Comparison of ENCODE assay signal across 16 cellular contexts in the genomic region with DNA sequence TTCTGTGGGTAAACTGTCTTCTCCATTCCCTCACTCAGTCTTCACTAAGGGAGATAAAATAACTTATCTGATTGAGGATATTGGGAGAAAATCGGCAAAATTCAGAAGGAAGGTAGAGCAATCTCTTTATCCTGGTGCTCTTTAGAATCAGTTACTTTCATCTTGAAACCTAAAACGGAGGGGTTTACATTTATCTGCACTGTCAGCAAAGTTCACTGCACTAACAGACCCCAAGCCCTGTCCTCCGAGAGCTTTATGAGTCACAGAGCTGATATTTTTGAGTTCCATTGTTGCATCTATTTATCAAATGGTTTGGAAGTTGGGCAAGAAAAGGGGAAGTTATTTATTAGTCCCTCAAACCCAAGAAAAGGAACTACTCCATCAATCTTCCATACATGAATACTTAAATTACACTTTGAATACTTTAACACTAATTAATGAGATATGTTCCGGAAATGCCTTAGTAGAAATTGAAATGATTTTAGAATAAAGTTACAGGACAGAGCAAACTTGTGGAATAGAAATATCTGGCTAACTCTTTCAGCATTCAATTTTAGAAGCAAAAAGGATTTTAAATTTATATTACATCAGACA. TPM values are rescaled to one million over a fixed set of nuclear protein-coding genes. Genes with fewer than 3 reads are reported as not detected.
DNase-seq lines count a peak whose midpoint lies in the region; FAIRE-seq and TF ChIP-seq lines count a peak whose summit lies in the region.
"Had no signal": no experiment of that assay in that cellular context is flagged by ENCODE, and none has a peak within 500 bp of the region (broad histone marks: within the 10 kb centered on the region; RNA-seq: fewer than 3 reads in every experiment).

No MANE protein-coding gene starts in this region.

- no peak overlapping the region for H2AFZ ChIP-seq in H1 (ENCODE audit: low read length)

- in situ Hi-C loops in KBM-7 (cut with MboI; ENCODE audit: low pct_unique_long_range_greater_than_20kb, low sequenced_read_pairs), result no loop called here

- no peaks in the 10 kb centered on the region for H3K23me2 ChIP-seq in H1 (ENCODE audit: low read depth, low read length)

- no peak overlapping the region for H2BK120ac ChIP-seq in H1 (replicated peaks; ENCODE audit: low read depth, low read length)

- POLR2A ChIA-PET in A673 (lab: Charles Lee; ENCODE audit: low non-redundant PET) (no interaction called here), H1 (lab: Charles Lee; ENCODE audit: partially characterized antibody) (interaction anchor here (0.7 kb wide), 1 partner anchor 74 kb away, joined by 3 read pairs; no protein-coding TSS in a partner anchor), Caco-2 (lab: Charles Lee) (no interaction called here)
- POLR2A ChIA-PET in CD4-positive, alpha-beta memory T cell (lab: Charles Lee; ENCODE audit: partially characterized antibody), result no interaction called here

- H3K4me1 ChIP-seq in A673 (ENCODE audit: insufficient read depth, low read length, poor library complexity, severe bottlenecking), result peaks cover 54% of the 10 kb centered on the region
- no peaks in the 10 kb centered on the region; a peak in 1 of 7 replicates for H3K4me1 ChIP-seq in H1 (replicated peaks in 1 of 4; ENCODE audit: control insufficient read depth in 3 of 4, insufficient read depth in 4 of 4, low read length in 3 of 4)
- H3K4me1 ChIP-seq in thyroid gland, result no peaks in the 10 kb centered on the region
- peaks cover 23% of the 10 kb centered on the region for H3K4me1 ChIP-seq in SJCRH30
- H3K4me1 ChIP-seq in Caco-2, result no peaks in the 10 kb centered on the region
- no peaks in the 10 kb centered on the region for H3K4me1 ChIP-seq in CD4-positive, alpha-beta memory T cell (ENCODE audit: insufficient read depth, low read length)
- H3K4me1 ChIP-seq: HAP-1 had no signal

- H3K14ac ChIP-seq in H1 (ENCODE audit: insufficient read length), result no peak overlapping the region

- H4K91ac ChIP-seq in H1 (replicated peaks; ENCODE audit: insufficient read length, low read length), result no peak overlapping the region

- H3K56ac ChIP-seq in H1 (replicated peaks; ENCODE audit: insufficient read length, low read depth, low read length), result no peak overlapping the region

- H4K20me1 ChIP-seq in H1 (replicated peaks in 1 of 2; ENCODE audit: control insufficient read depth in 1 of 2, insufficient read depth in 2 of 2, low read length in 2 of 2), result no peaks in the 10 kb centered on the region

- FAIRE-seq in H1 (lab: Jason Lieb, UNC), result no peak

- no peak overlapping the region for H2BK20ac ChIP-seq in H1 (ENCODE audit: low read length)

- H3K4ac ChIP-seq in H1 (replicated peaks; ENCODE audit: insufficient read length, low read depth, low read length), result no peak overlapping the region

- WGBS in H1 (ENCODE audit: extremely low coverage in 1 of 2, insufficient coverage in 1 of 2, insufficient read length in 1 of 2, insufficient replicate concordance in 2 of 2, low coverage in 1 of 2, low lambda C conversion rate in 2 of 2, missing lambda C conversion rate in 1 of 2), 2 experiments, result 90% methylated on average over 4 of the region's 4 CpGs; no CpG with 5 or more reads in 1 of the 2 experiments
- WGBS in thyroid gland, 2 donors, result 72% methylated on average over 4 of the region's 4 CpGs

- intact Hi-C loops in A673 (cut with micrococcal nuclease; ENCODE audit: unreplicated experiment), result loop anchor here (1.0 to 5.0 kb wide), 3 partner anchors 30 to 170 kb away; no protein-coding TSS in a partner anchor
- intact Hi-C loops in thyroid gland (cut with DNase I), result no loop called here
- intact Hi-C loops in Caco-2 (cut with micrococcal nuclease; ENCODE audit: unreplicated experiment), result no loop called here
- intact Hi-C loops in CD4-positive, alpha-beta memory T cell (cut with micrococcal nuclease), result no loop called here

- no TSS peak for BruUV-seq in A673 (replicated peaks; lab: Mats Ljungman, UMichigan)
- BruUV-seq in Caco-2 (replicated peaks; lab: Mats Ljungman, UMichigan), result no TSS peak

- H3K9ac ChIP-seq in H1 (replicated peaks in 1 of 4; ENCODE audit: extremely low read depth in 1 of 4, low read depth in 3 of 4, low read length in 3 of 4), result no peak overlapping the region

- no peaks in the 10 kb centered on the region for H3K27me3 ChIP-seq in A673 (replicated peaks; ENCODE audit: insufficient read depth, low read depth, low read length, poor library complexity)
- H3K27me3 ChIP-seq in H1 (replicated peaks in 1 of 4; ENCODE audit: control insufficient read depth in 3 of 4, extremely low read depth in 1 of 4, insufficient read depth in 3 of 4, low read length in 3 of 4), result no peaks in the 10 kb centered on the region; a peak in 1 of 7 replicates
- no peaks in the 10 kb centered on the region for H3K27me3 ChIP-seq in thyroid gland
- no peaks in the 10 kb centered on the region for H3K27me3 ChIP-seq in SJCRH30
- H3K27me3 ChIP-seq in Caco-2 (replicated peaks; ENCODE audit: control insufficient read depth, insufficient read depth, low read length), result no peaks in the 10 kb centered on the region
- H3K27me3 ChIP-seq in CD4-positive, alpha-beta memory T cell (ENCODE audit: insufficient read depth, low read length), result no peaks in the 10 kb centered on the region

- no peak for TF ChIP-seq CTCF in A673 (conservative IDR thresholded peaks at IDR 0.05; ENCODE audit: low read depth, low read length)
- no peak for TF ChIP-seq CTCF in H1 (IDR thresholded peaks at IDR 0.05; ENCODE audit: control extremely low read depth in 1 of 3, insufficient read depth in 1 of 3, low read depth in 1 of 3, low read length in 3 of 3)
- TF ChIP-seq CTCF in thyroid gland (IDR thresholded peaks at IDR 0.05), result no peak
- TF ChIP-seq CTCF in Caco-2 (IDR thresholded peaks at IDR 0.05; ENCODE audit: insufficient read depth in 1 of 2, low read depth in 1 of 2, low read length in 1 of 2, severe bottlenecking in 1 of 2, unreplicated experiment in 1 of 2), result no peak

- peaks cover 5% of the 10 kb centered on the region for H3K9me3 Mint-ChIP-seq in Caco-2 (ENCODE audit: unreplicated experiment)
- peaks cover 0 to 12% (median 5%) of the 10 kb centered on the region in 8 donors for H3K9me3 Mint-ChIP-seq in CD4-positive, alpha-beta memory T cell

- no peak overlapping the region for H3K4me2 ChIP-seq in H1 (ENCODE audit: insufficient read depth in 1 of 2, low read depth in 2 of 2, low read length in 2 of 2)

- no peak overlapping the region for H3K4me3 Mint-ChIP-seq in Caco-2 (ENCODE audit: unreplicated experiment)
- H3K4me3 Mint-ChIP-seq in CD4-positive, alpha-beta memory T cell, result no peak overlapping the region
- H3K4me3 Mint-ChIP-seq: CD8-positive, alpha-beta memory T cell; T-cell had no signal

- H3K4me1 Mint-ChIP-seq in Caco-2 (ENCODE audit: low read depth, unreplicated experiment), result no peaks in the 10 kb centered on the region
- no peaks in the 10 kb centered on the region for H3K4me1 Mint-ChIP-seq in CD4-positive, alpha-beta memory T cell
- H3K4me1 Mint-ChIP-seq: CD8-positive, alpha-beta memory T cell; T-cell had no signal

- no peak for TF ChIP-seq EP300 in H1 (IDR thresholded peaks at IDR 0.05; ENCODE audit: borderline replicate concordance in 1 of 2, low read depth in 2 of 2, low read length in 2 of 2)

- H4K5ac ChIP-seq in H1 (ENCODE audit: insufficient read length, low read depth, low read length), result no peak overlapping the region

- H3K27me3 Mint-ChIP-seq in Caco-2 (ENCODE audit: insufficient read depth, unreplicated experiment), result peaks cover 13% of the 10 kb centered on the region
- peaks cover 3 to 6% of the 10 kb centered on the region in 2 donors for H3K27me3 Mint-ChIP-seq in CD4-positive, alpha-beta memory T cell

- no peaks in the 10 kb centered on the region for H3K36me3 Mint-ChIP-seq in Caco-2 (ENCODE audit: insufficient read depth, unreplicated experiment)
- no peaks in the 10 kb centered on the region for H3K36me3 Mint-ChIP-seq in CD4-positive, alpha-beta memory T cell
- H3K36me3 Mint-ChIP-seq: CD8-positive, alpha-beta memory T cell; T-cell had no signal

- DNase-seq in A673 (ENCODE audit: low spot score) (peak; percentile 93), KBM-7 (peak; percentile 16), OCI-M1 (lab: John Stamatoyannopoulos, UW) (peak; percentile 27), H1 (ENCODE audit: low read depth in 1 of 2, low spot score in 2 of 2) (no peak), thyroid gland (no peak), SJCRH30 (no peak), Caco-2 (no peak)
- DNase-seq in CD4-positive, alpha-beta memory T cell, result no peak
- DNase-seq: CD8-positive, alpha-beta memory T cell; NCI-H1092; NCI-H2107; NCI-H345; NCI-H69; T-cell had no signal

- H2BK5ac ChIP-seq in H1 (ENCODE audit: low read depth, low read length), result no peak overlapping the region

- H3K79me1 ChIP-seq in H1 (ENCODE audit: low read depth, low read length), result no peaks in the 10 kb centered on the region

- H4K8ac ChIP-seq in H1 (ENCODE audit: extremely low read depth, insufficient read depth, low read length), result no peak overlapping the region

- H3K18ac ChIP-seq in H1 (ENCODE audit: extremely low read depth, low read length), result no peak overlapping the region

- no peak for TF ChIP-seq POLR2A in H1 (IDR thresholded peaks at IDR 0.05; ENCODE audit: control extremely low read depth in 1 of 2, low read depth in 2 of 2, low read length in 2 of 2)
- no peak for TF ChIP-seq POLR2A in thyroid gland (IDR thresholded peaks at IDR 0.05)

- CTCF ChIA-PET in A673 (lab: Charles Lee), result interaction anchor here (1.3 kb wide), 1 partner anchor 34 kb away, joined by 3 read pairs; no protein-coding TSS in a partner anchor
- CTCF ChIA-PET in H1 (lab: Charles Lee; ENCODE audit: partially characterized antibody), result interaction anchor here (1.0 to 1.7 kb wide), 2 partner anchors 48 to 55 kb away, joined by 3 to 7 read pairs; no protein-coding TSS in a partner anchor
- CTCF ChIA-PET in Caco-2 (lab: Charles Lee), result no interaction called here
- CTCF ChIA-PET in CD4-positive, alpha-beta memory T cell (lab: Charles Lee; ENCODE audit: partially characterized antibody), result no interaction called here

- H3K36me3 ChIP-seq in A673 (ENCODE audit: insufficient read depth, low read length, poor library complexity, severe bottlenecking), result no peaks in the 10 kb centered on the region
- H3K36me3 ChIP-seq in H1 (ENCODE audit: control insufficient read depth in 2 of 4, insufficient read depth in 4 of 4, low read length in 3 of 4), result no peaks in the 10 kb centered on the region
- H3K36me3 ChIP-seq in thyroid gland, result no peaks in the 10 kb centered on the region
- no peaks in the 10 kb centered on the region for H3K36me3 ChIP-seq in SJCRH30
- no peaks in the 10 kb centered on the region for H3K36me3 ChIP-seq in Caco-2 (ENCODE audit: control insufficient read depth, insufficient read depth, low read length)
- H3K36me3 ChIP-seq in CD4-positive, alpha-beta memory T cell (ENCODE audit: insufficient read depth, low read length), result no peaks in the 10 kb centered on the region
- H3K36me3 ChIP-seq: HAP-1, SJSA1 had no signal

- H2AK5ac ChIP-seq in H1 (ENCODE audit: low read depth, low read length), result no peak overlapping the region

- no peak overlapping the region for H3K23ac ChIP-seq in H1 (ENCODE audit: insufficient read length)

- H3K27ac Mint-ChIP-seq in Caco-2 (ENCODE audit: unreplicated experiment), result no peak overlapping the region
- no peak overlapping the region for H3K27ac Mint-ChIP-seq in CD4-positive, alpha-beta memory T cell
- H3K27ac Mint-ChIP-seq: CD8-positive, alpha-beta memory T cell; T-cell had no signal

- no peaks in the 10 kb centered on the region for H3K9me3 ChIP-seq in A673 (ENCODE audit: low read depth, low read length, poor library complexity, severe bottlenecking)
- peaks cover 0 to 3% of the 10 kb centered on the region in 2 experiments; a peak in 1 of 4 replicates for H3K9me3 ChIP-seq in H1 (ENCODE audit: insufficient read depth in 2 of 2, low read depth in 1 of 2, low read length in 1 of 2)
- H3K9me3 ChIP-seq in thyroid gland, result no peaks in the 10 kb centered on the region
- H3K9me3 ChIP-seq in SJCRH30 (replicated peaks), result peaks cover under 1% of the 10 kb centered on the region; the same call in 1 of the 2 replicates
- H3K9me3 ChIP-seq in Caco-2, result no peaks in the 10 kb centered on the region
- H3K9me3 ChIP-seq in CD4-positive, alpha-beta memory T cell (ENCODE audit: control insufficient read depth in 1 of 2, low read length in 2 of 2), result no peaks in the 10 kb centered on the region
- H3K9me3 ChIP-seq: HAP-1, SJSA1 had no signal

- no peaks in the 10 kb centered on the region for H3K79me2 ChIP-seq in H1 (ENCODE audit: control insufficient read depth in 1 of 2, insufficient read depth in 2 of 2, low read length in 2 of 2)

- no peak overlapping the region for H2BK12ac ChIP-seq in H1 (ENCODE audit: low read depth, low read length)

- H3K27ac ChIP-seq in A673 (ENCODE audit: low read depth, low read length, poor library complexity, severe bottlenecking), result peak overlapping the region; percentile 14
- no peak overlapping the region for H3K27ac ChIP-seq in H1 (ENCODE audit: low read depth, low read length)
- H3K27ac ChIP-seq in thyroid gland, result no peak overlapping the region
- H3K27ac ChIP-seq in SJCRH30, result no peak overlapping the region
- H3K27ac ChIP-seq in CD4-positive, alpha-beta memory T cell (ENCODE audit: low read depth, low read length), result no peak overlapping the region
- H3K27ac ChIP-seq: SJSA1 had no signal

- TF ChIP-seq RAD21 in H1 (IDR thresholded peaks at IDR 0.05 in 1 of 2, conservative IDR thresholded peaks at IDR 0.05 in 1 of 2; ENCODE audit: low read depth in 2 of 2, low read length in 2 of 2), result no peak

- no peak overlapping the region for H3K4me3 ChIP-seq in A673 (ENCODE audit: low read depth, low read length, poor library complexity, severe bottlenecking)
- H3K4me3 ChIP-seq in H1 (ENCODE audit: extremely low read depth in 1 of 4, insufficient read depth in 2 of 4, low read depth in 3 of 4, low read length in 4 of 4), result no peak overlapping the region
- H3K4me3 ChIP-seq in thyroid gland (replicated peaks in 1 of 3), result no peak overlapping the region
- no peak overlapping the region for H3K4me3 ChIP-seq in SJCRH30
- no peak overlapping the region for H3K4me3 ChIP-seq in Caco-2 (ENCODE audit: low read depth, low read length)
- H3K4me3 ChIP-seq in CD4-positive, alpha-beta memory T cell (ENCODE audit: low read length in 2 of 2), result no peak overlapping the region
- H3K4me3 ChIP-seq: HAP-1, SJSA1 had no signal

- H2BK15ac ChIP-seq in H1 (ENCODE audit: low read length), result no peak overlapping the region

RNA-seq across cellular contexts. Expression of a gene that starts 55.5 kb away (rescaled TPM):
- total RNA-seq in A673 (2021), result 0.07 and 0.13 TPM in 2 replicates
- 67.6 and 73.2 TPM in 2 replicates for total RNA-seq in H1 (2021; fragmentation: NEBNext Ultra II Directional; extraction: Animal tissue kit (Norgen Biotek cat#: 25700))
- polyA plus RNA-seq in H1 (2011; rRNA removed), result 11.9 and 15.8 TPM in 2 replicates
- polyA plus RNA-seq in H1 (2011; cell fraction: cytosol; rRNA removed), result 13.2 TPM
- polyA plus RNA-seq in H1 (2011; cell fraction: nucleus; rRNA removed), result 15.7 TPM
- 29.8 to 38.1 TPM (median 37.1 TPM) in 4 replicates for polyA plus RNA-seq in H1 (2012, experiment 1 of 2)
- 15.5 TPM for polyA plus RNA-seq in H1 (2012, experiment 2 of 2)
- 190 TPM for polyA plus RNA-seq in H1 (2013, experiment 1 of 2)
- 167 TPM for polyA plus RNA-seq in H1 (2013, experiment 2 of 2)
- polyA minus RNA-seq in H1 (2011; rRNA and poly(A)+ RNA removed), result 19.4 and 27.8 TPM in 2 replicates
- 10.9 TPM for polyA minus RNA-seq in H1 (2011; cell fraction: cytosol; rRNA and poly(A)+ RNA removed)
- 24.3 TPM for polyA minus RNA-seq in H1 (2011; cell fraction: nucleus; rRNA and poly(A)+ RNA removed)
- total RNA-seq in thyroid gland, result 100 to 1,000 TPM in 1 of 4 donors, 10 to 100 TPM in 3; 29.3 to 109 (median 60.3) TPM
- 0.12 and 0.15 TPM in 2 replicates for total RNA-seq in SJCRH30 (2014; rRNA removed; shearing (Covaris generic))
- total RNA-seq in Caco-2 (2022), result 19.2 and 21.7 TPM in 2 replicates
- not detected for total RNA-seq in CD4-positive, alpha-beta memory T cell
- not detected for polyA plus RNA-seq in CD4-positive, alpha-beta memory T cell
- total RNA-seq: SJSA1 had no signal
- polyA plus RNA-seq: CD8-positive, alpha-beta memory T cell had no signal

Comparison
In these comparisons a context has a peak if more than half of its experiments do, and no peak if none do; other contexts are left out.
1. DNase-seq: peak in A673 (single experiment), KBM-7 (single experiment) and OCI-M1 (single experiment); none in H1 (0 of 2), thyroid gland (0 of 2), SJCRH30 (0 of 2), Caco-2 (0 of 2) and CD4-positive, alpha-beta memory T cell (0 of 5).
2. RNA of a gene that starts 55.5 kb away (total RNA-seq): 29.3 to 109 TPM in thyroid gland, 67.6 to 73.2 TPM in H1 and 19.2 to 21.7 TPM in Caco-2; not detected in CD4-positive, alpha-beta memory T cell, 0.07 to 0.13 TPM in A673 and 0.12 to 0.15 TPM in SJCRH30; every median in the first group is over 10 times any median in the second.
3. CTCF ChIA-PET loops: an anchor here in A673 (1.3 kb wide) and H1 (1.0 to 1.7 kb wide); none called in Caco-2 and CD4-positive, alpha-beta memory T cell.